ENCODE assay signal across 10 cellular contexts in genomic region chr20:45834797-45835161, GRCh38. TPM values are rescaled to one million over a fixed set of nuclear protein-coding genes. Genes with fewer than 3 reads are reported as not detected.
DNase-seq lines count a peak whose midpoint lies in the region; ATAC-seq and TF ChIP-seq lines count a peak whose summit lies in the region.
"Had no signal": no experiment of that assay in that cellular context is flagged by ENCODE, and none has a peak within 500 bp of the region (broad histone marks: within the 10 kb centered on the region; RNA-seq: fewer than 3 reads in every experiment).

No MANE protein-coding gene starts in this region.

- no peak for DNase-seq in astrocyte of the spinal cord (ENCODE audit: low read depth, low spot score)
- DNase-seq in immature natural killer cell: no peak
- DNase-seq in stimulated activated CD4-positive, alpha-beta T cell treated with anti-CD3 and anti-CD28 coated beads, Interleukin-4, amount 100 ng/mL, for 24 hours: no peak
- no peak for DNase-seq in stimulated activated CD4-positive, alpha-beta T cell treated with anti-CD3 and anti-CD28 coated beads, Interleukin-15, amount 100 ng/mL, for 24 hours
- DNase-seq: effector CD4-positive, alpha-beta T cell; SHP77 treated with DMSO at 0.1 percent for 48 hours had no signal

- H3K4me3 Mint-ChIP-seq in IgD-negative memory B cell (peak overlapping the region; percentile 66 to 85 (median 78)), immature natural killer cell (peak overlapping the region; percentile 60 to 83 (median 64))
- peak overlapping the region; percentile 79 for H3K4me3 Mint-ChIP-seq in stimulated activated memory B cell treated with anti-CD40 and anti-IgM and Interleukin-4, amounts not matched to agents 10 μg/mL and 1 μg/mL and 100 μg/mL, for 72 hours

- ATAC-seq in stimulated activated memory B cell treated with anti-CD40 and anti-IgM and Interleukin-4, amounts not matched to agents 10 μg/mL and 1 μg/mL and 100 μg/mL, for 72 hours: no peak
- no peak for ATAC-seq in HG02938 (IDR thresholded peaks at IDR 0.05; ENCODE audit: unreplicated experiment)
- ATAC-seq in HG03097 (IDR thresholded peaks at IDR 0.05; ENCODE audit: low FRiP score, unreplicated experiment): no peak

- TF ChIP-seq CTCF in astrocyte of the spinal cord (IDR thresholded peaks at IDR 0.05; ENCODE audit: low read depth, low read length): no peak

- H3K9me3 Mint-ChIP-seq in IgD-negative memory B cell (no peaks in the 10 kb centered on the region), immature natural killer cell (no peaks in the 10 kb centered on the region)
- no peaks in the 10 kb centered on the region for H3K9me3 Mint-ChIP-seq in stimulated activated memory B cell treated with anti-CD40 and anti-IgM and Interleukin-4, amounts not matched to agents 10 μg/mL and 1 μg/mL and 100 μg/mL, for 72 hours

- H3K27me3 Mint-ChIP-seq in IgD-negative memory B cell: peaks cover 3% of the 10 kb centered on the region
- no peaks in the 10 kb centered on the region for H3K27me3 Mint-ChIP-seq in immature natural killer cell (ENCODE audit: low read depth in 3 of 3)
- H3K27me3 Mint-ChIP-seq in stimulated activated memory B cell treated with anti-CD40 and anti-IgM and Interleukin-4, amounts not matched to agents 10 μg/mL and 1 μg/mL and 100 μg/mL, for 72 hours: no peaks in the 10 kb centered on the region

- peak overlapping the region; percentile 67 for H3K4me3 ChIP-seq in astrocyte of the spinal cord (ENCODE audit: low read depth, low read length)

- H3K27ac Mint-ChIP-seq in IgD-negative memory B cell: peak overlapping the region in 1 of 3 donors; percentile 19
- H3K27ac Mint-ChIP-seq in immature natural killer cell: no peak overlapping the region
- H3K27ac Mint-ChIP-seq in stimulated activated memory B cell treated with anti-CD40 and anti-IgM and Interleukin-4, amounts not matched to agents 10 μg/mL and 1 μg/mL and 100 μg/mL, for 72 hours: no peak overlapping the region

- peaks cover 5 to 6% (median 6%) of the 10 kb centered on the region in 3 donors for H3K4me1 Mint-ChIP-seq in IgD-negative memory B cell
- H3K4me1 Mint-ChIP-seq in immature natural killer cell: peaks cover 9 to 12% of the 10 kb centered on the region in 2 donors
- H3K4me1 Mint-ChIP-seq in stimulated activated memory B cell treated with anti-CD40 and anti-IgM and Interleukin-4, amounts not matched to agents 10 μg/mL and 1 μg/mL and 100 μg/mL, for 72 hours: peaks cover 10% of the 10 kb centered on the region

- H3K36me3 Mint-ChIP-seq in IgD-negative memory B cell (no peaks in the 10 kb centered on the region), immature natural killer cell (no peaks in the 10 kb centered on the region)
- no peaks in the 10 kb centered on the region for H3K36me3 Mint-ChIP-seq in stimulated activated memory B cell treated with anti-CD40 and anti-IgM and Interleukin-4, amounts not matched to agents 10 μg/mL and 1 μg/mL and 100 μg/mL, for 72 hours

- in situ Hi-C loops in astrocyte of the spinal cord (cut with HindIII; ENCODE audit: low sequenced_read_pairs): no loop called here

RNA-seq across cellular contexts. Expression of gene SNX21, which starts 1.2 kb away (rescaled TPM):
- polyA plus RNA-seq in IgD-negative memory B cell: 2.4 TPM
- 1 to 10 TPM; 1.6 to 2.5 (median 2.2) TPM for polyA plus RNA-seq in immature natural killer cell

RNA-seq across cellular contexts. Expression of gene TNNC2, which starts 7.7 kb away (rescaled TPM):
- polyA plus RNA-seq in IgD-negative memory B cell (3.2 TPM), immature natural killer cell (under 1 TPM in 1 of 3 donors, not detected in 2; 0.77 TPM)

RNA-seq across cellular contexts. Expression of gene UBE2C, which starts 22.3 kb away (rescaled TPM):
- polyA plus RNA-seq in IgD-negative memory B cell (0.46 TPM), immature natural killer cell (1 to 10 TPM in 2 of 3 donors, not detected in 1; 1.9 to 2.0 TPM)

RNA-seq across cellular contexts. Expression of gene ACOT8, which starts 22.4 kb away (rescaled TPM):
- 45.2 TPM for polyA plus RNA-seq in IgD-negative memory B cell
- 10 to 100 TPM; 46.9 to 83.7 (median 50.2) TPM for polyA plus RNA-seq in immature natural killer cell

RNA-seq across cellular contexts. Expression of gene ZSWIM3, which starts 22.6 kb away (rescaled TPM):
- 3.0 TPM for polyA plus RNA-seq in IgD-negative memory B cell
- 1 to 10 TPM in 2 of 3 donors, not detected in 1; 1.2 to 3.1 TPM for polyA plus RNA-seq in immature natural killer cell
